Comparison of ENCODE assay signal across 14 cellular contexts in genomic region chr17:179721-180379, GRCh38. TPM values are rescaled to one million over a fixed set of nuclear protein-coding genes. Genes with fewer than 3 reads are reported as not detected.
DNase-seq lines count a peak whose midpoint lies in the region; ATAC-seq and TF ChIP-seq lines count a peak whose summit lies in the region.
"Had no signal": no experiment of that assay in that cellular context is flagged by ENCODE, and none has a peak within 500 bp of the region (broad histone marks: within the 10 kb centered on the region; RNA-seq: fewer than 3 reads in every experiment).

No MANE protein-coding gene starts in this region.

- no peak overlapping the region for H3K27ac ChIP-seq in HUES6 (ENCODE audit: low read depth, low read length)
- no peak overlapping the region for H3K27ac ChIP-seq in endodermal cell (ENCODE audit: low read depth, low read length)
- peak overlapping the region; percentile 53 for H3K27ac ChIP-seq in lower lobe of right lung
- no peak overlapping the region for H3K27ac ChIP-seq in testis

- H3K27me3 Mint-ChIP-seq in endodermal cell (ENCODE audit: insufficient read depth) = peaks cover 64% of the 10 kb centered on the region

- ATAC-seq in lower lobe of right lung (no peak), HG03280 (IDR thresholded peaks at IDR 0.05; ENCODE audit: unreplicated experiment) (no peak)
- ATAC-seq: activated CD4-positive, alpha-beta T cell treated with anti-CD3 and anti-CD28 coated beads for 36 hours had no signal

- no peaks in the 10 kb centered on the region for H3K36me3 Mint-ChIP-seq in endodermal cell (ENCODE audit: low read depth)

- TF ChIP-seq CTCF in endodermal cell (conservative IDR thresholded peaks at IDR 0.05) = no peak
- TF ChIP-seq CTCF in lower lobe of right lung (IDR thresholded peaks at IDR 0.05) = no peak
- TF ChIP-seq CTCF in testis (IDR thresholded peaks at IDR 0.05) = no peak

- H3K27ac Mint-ChIP-seq in endodermal cell = no peak overlapping the region
- H3K27ac Mint-ChIP-seq: activated CD4-positive, alpha-beta T cell treated with anti-CD3 and anti-CD28 coated beads for 36 hours; dendritic cell treated with granulocyte-macrophage colony-stimulating factor and Interleukin-4, amounts not matched to agents 40 ng/mL and 50 ng/mL, for 4 days had no signal

- H3K4me1 Mint-ChIP-seq in endodermal cell = no peaks in the 10 kb centered on the region
- H3K4me1 Mint-ChIP-seq: activated CD4-positive, alpha-beta T cell treated with anti-CD3 and anti-CD28 coated beads for 36 hours had no signal

- no peaks in the 10 kb centered on the region for H3K9me3 ChIP-seq in HUES6 (ENCODE audit: control insufficient read depth, insufficient read depth, low read depth, low read length)
- H3K9me3 ChIP-seq in endodermal cell (ENCODE audit: control insufficient read depth, low read length) = no peaks in the 10 kb centered on the region
- H3K9me3 ChIP-seq in lower lobe of right lung = no peaks in the 10 kb centered on the region
- no peaks in the 10 kb centered on the region for H3K9me3 ChIP-seq in testis

- H3K9ac ChIP-seq in HUES6 (ENCODE audit: low read length) (peak overlapping the region; percentile 61), endodermal cell (ENCODE audit: extremely low read depth, low read length, poor library complexity, severe bottlenecking) (no peak overlapping the region)

- H3K4me3 Mint-ChIP-seq in endodermal cell = peak overlapping the region; percentile 45
- H3K4me3 Mint-ChIP-seq: activated CD4-positive, alpha-beta T cell treated with anti-CD3 and anti-CD28 coated beads for 36 hours; dendritic cell treated with granulocyte-macrophage colony-stimulating factor and Interleukin-4, amounts not matched to agents 40 ng/mL and 50 ng/mL, for 4 days had no signal

- no peaks in the 10 kb centered on the region for H3K9me3 Mint-ChIP-seq in endodermal cell
- H3K9me3 Mint-ChIP-seq: dendritic cell treated with granulocyte-macrophage colony-stimulating factor and Interleukin-4, amounts not matched to agents 40 ng/mL and 50 ng/mL, for 4 days had no signal

- H3K4me1 ChIP-seq in HUES6 (ENCODE audit: control insufficient read depth, insufficient read depth, low read length) (peaks cover 16% of the 10 kb centered on the region), endodermal cell (ENCODE audit: control insufficient read depth, insufficient read depth, low read length) (no peaks in the 10 kb centered on the region), lower lobe of right lung (peaks cover 33% of the 10 kb centered on the region), testis (no peaks in the 10 kb centered on the region)

- TF ChIP-seq POLR2A in testis (IDR thresholded peaks at IDR 0.05) = no peak

- DNase-seq in endodermal cell = peak; percentile 78
- DNase-seq in lower lobe of right lung = no peak
- DNase-seq in testis = no peak
- no peak for DNase-seq in activated CD4-positive, alpha-beta T cell treated with anti-CD3 and anti-CD28 coated beads, Interleukin-2, amount 50 U/mL, for 1 hour
- DNase-seq in putamen (ENCODE audit: low spot score) = no peak
- no peak for DNase-seq in NCI-H2171 treated with DMSO at 0.1 percent for 48 hours (lab: John Stamatoyannopoulos, UW)
- DNase-seq: activated CD4-positive, alpha-beta T cell treated with anti-CD3 and anti-CD28 coated beads for 36 hours; activated gamma-delta T cell; NCI-H345; SHP77; stimulated activated CD4-positive, alpha-beta T cell treated with anti-CD3 and anti-CD28 coated beads, Interleukin-4, amount 100 ng/mL, for 4 hours had no signal

- H3K27me3 ChIP-seq in HUES6 (ENCODE audit: control insufficient read depth, insufficient read depth, low read length) (peaks cover 78% of the 10 kb centered on the region), endodermal cell (ENCODE audit: control insufficient read depth, insufficient read depth, low read length, poor library complexity, severe bottlenecking) (peaks cover 73% of the 10 kb centered on the region), lower lobe of right lung (ENCODE audit: low read depth) (peaks cover 39% of the 10 kb centered on the region), testis (no peaks in the 10 kb centered on the region)

- no peaks in the 10 kb centered on the region for H3K36me3 ChIP-seq in HUES6 (ENCODE audit: control insufficient read depth, insufficient read depth, low read length)
- H3K36me3 ChIP-seq in endodermal cell (ENCODE audit: control insufficient read depth, insufficient read depth, low read length) = no peaks in the 10 kb centered on the region
- no peaks in the 10 kb centered on the region for H3K36me3 ChIP-seq in lower lobe of right lung
- no peaks in the 10 kb centered on the region for H3K36me3 ChIP-seq in testis (ENCODE audit: low read depth, missing control alignments)

- intact Hi-C loops in lower lobe of right lung (cut with DNase I) (no loop called here), testis (cut with DNase I; ENCODE audit: low total_unique reads) (no loop called here)

- WGBS in endodermal cell (ENCODE audit: insufficient coverage in 1 of 2, insufficient read length in 1 of 2), 2 experiments = 29 to 31% methylated on average over 16 to 33 of the region's 33 CpGs
- WGBS in testis, 2 donors = 21 to 44% methylated on average over 12 to 33 of the region's 33 CpGs

- H3K4me3 ChIP-seq in HUES6 (ENCODE audit: low read depth, low read length) = peak overlapping the region; percentile 65
- H3K4me3 ChIP-seq in endodermal cell (ENCODE audit: low read length) = peak overlapping the region; percentile 23
- peak overlapping the region; percentile 50 for H3K4me3 ChIP-seq in lower lobe of right lung
- peak overlapping the region; percentile 32 to 47 for H3K4me3 ChIP-seq in testis

RNA-seq across cellular contexts. Expression of gene DOC2B, which starts 1.6 kb away (rescaled TPM):
- 1 to 10 TPM; 1.4 to 2.6 TPM for total RNA-seq in endodermal cell
- polyA plus RNA-seq in endodermal cell (2013, experiment 1 of 2) = 4.2 TPM
- 3.7 TPM for polyA plus RNA-seq in endodermal cell (2013, experiment 2 of 2)
- total RNA-seq in lower lobe of right lung = 6.2 TPM
- 1 to 10 TPM; 1.4 to 1.9 TPM for total RNA-seq in testis
- polyA plus RNA-seq in testis (ENCODE audit: insufficient read depth, low read depth, low replicate concordance) = 4.0 TPM

RNA-seq across cellular contexts. Expression of gene SCGB1C2, which starts 42.5 kb away (rescaled TPM):
- total RNA-seq in endodermal cell (not detected), lower lobe of right lung (not detected), testis (not detected)
- not detected for polyA plus RNA-seq in endodermal cell (2013, experiment 1 of 2)
- polyA plus RNA-seq in endodermal cell (2013, experiment 2 of 2) = not detected
- not detected for polyA plus RNA-seq in testis (ENCODE audit: insufficient read depth, low read depth, low replicate concordance)
- total RNA-seq: activated CD4-positive, alpha-beta T cell treated with anti-CD3 and anti-CD28 coated beads for 36 hours had no signal
